5 cellular contexts compared by ENCODE assay signal in genomic region chr5:63217422-63217821, GRCh38.
"Had no signal": no experiment of that assay in that cellular context is flagged by ENCODE, and none has a peak within 500 bp of the region (broad histone marks: within the 10 kb centered on the region; RNA-seq: fewer than 3 reads in every experiment).

No MANE protein-coding gene starts in this region.

- H3K27ac ChIP-seq: HL-60 had no signal

- FAIRE-seq: HTR-8/SVneo, K562 had no signal

- ATAC-seq: K562 had no signal

- DNase-seq: IMR-90, KBM-7 had no signal

- H3K4me3 ChIP-seq: K562 had no signal
